In the genomic region with DNA sequence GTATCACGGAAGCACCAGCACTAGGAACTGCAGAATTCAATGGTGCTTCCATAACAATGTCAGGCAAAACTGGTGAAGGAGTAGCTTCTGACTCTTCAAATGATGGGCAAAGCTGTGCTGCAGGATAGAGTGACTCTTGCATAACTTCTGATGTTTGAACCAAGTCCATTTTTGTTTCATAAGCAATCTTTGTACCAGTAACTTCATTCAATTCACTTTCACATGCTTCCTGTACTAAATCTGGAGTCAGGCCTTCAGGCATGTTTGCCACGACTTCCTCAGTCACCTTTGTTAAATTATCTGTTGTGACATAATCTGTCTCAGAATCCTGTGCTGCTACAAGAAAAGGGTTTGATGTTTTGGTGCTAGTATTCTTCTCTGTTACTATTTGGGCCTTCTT, we compare ENCODE assay signal across 10 cellular contexts. TPM values are rescaled to one million over a fixed set of nuclear protein-coding genes. Genes with fewer than 3 reads are reported as not detected.
DNase-seq lines count a peak whose midpoint lies in the region; ATAC-seq and TF ChIP-seq lines count a peak whose summit lies in the region.
"Had no signal": no experiment of that assay in that cellular context is flagged by ENCODE, and none has a peak within 500 bp of the region (broad histone marks: within the 10 kb centered on the region; RNA-seq: fewer than 3 reads in every experiment).

No MANE protein-coding gene starts in this region.

- no peaks in the 10 kb centered on the region for H3K9me3 Mint-ChIP-seq in activated naive CD4-positive, alpha-beta T cell treated with anti-CD3 and anti-CD28 coated beads for 36 hours
- H3K9me3 Mint-ChIP-seq in activated naive CD4-positive, alpha-beta T cell treated with anti-CD3 and anti-CD28 coated beads, Interleukin-2, amount 50 U/mL, for 72 hours, result no peaks in the 10 kb centered on the region

- in situ Hi-C loops in SK-MEL-5 (cut with HindIII; ENCODE audit: low pct_unique_long_range_greater_than_20kb, low sequenced_read_pairs), result loop anchor here (25.0 kb wide), 1 partner anchor 161 kb away; no protein-coding TSS in a partner anchor

- ATAC-seq in activated naive CD4-positive, alpha-beta T cell treated with anti-CD3 and anti-CD28 coated beads, Interleukin-2, amount 50 U/mL, for 72 hours, result no peak
- ATAC-seq in HG03460 (IDR thresholded peaks at IDR 0.05; ENCODE audit: unreplicated experiment), result no peak

- H3K4me3 ChIP-seq in fibroblast of the aortic adventitia (ENCODE audit: low read depth, low read length), result no peak overlapping the region
- H3K4me3 ChIP-seq: transverse colon had no signal

- intact Hi-C loops in activated naive CD4-positive, alpha-beta T cell treated with anti-CD3 and anti-CD28 coated beads for 36 hours (cut with micrococcal nuclease), result no loop called here

- no peak for TF ChIP-seq CTCF in fibroblast of the aortic adventitia (IDR thresholded peaks at IDR 0.05; ENCODE audit: insufficient read depth, low read length)

- H3K4me1 Mint-ChIP-seq in activated naive CD4-positive, alpha-beta T cell treated with anti-CD3 and anti-CD28 coated beads for 36 hours (ENCODE audit: low read depth), result peaks cover 12% of the 10 kb centered on the region

- no peak for DNase-seq in activated naive CD4-positive, alpha-beta T cell treated with anti-CD3 and anti-CD28 coated beads for 36 hours
- no peak for DNase-seq in activated naive CD4-positive, alpha-beta T cell treated with anti-CD3 and anti-CD28 coated beads, Interleukin-2, amount 50 U/mL, for 72 hours (ENCODE audit: low spot score in 2 of 2)
- DNase-seq in SK-MEL-5 (ENCODE audit: low read depth, low spot score), result peak; percentile 66
- DNase-seq in fibroblast of the aortic adventitia (ENCODE audit: low read depth), result peak; percentile 62
- DNase-seq in superior temporal gyrus (ENCODE audit: extremely low spot score), result peak; percentile 65
- DNase-seq in GM19238 (ENCODE audit: insufficient read length, low spot score), result no peak
- no peak for DNase-seq in NCI-H146 treated with DMSO at 0.1 percent for 48 hours (lab: John Stamatoyannopoulos, UW; ENCODE audit: unreplicated experiment)
- DNase-seq: ACHN, transverse colon had no signal

- H3K27ac Mint-ChIP-seq in activated naive CD4-positive, alpha-beta T cell treated with anti-CD3 and anti-CD28 coated beads for 36 hours, result peak overlapping the region; percentile 18
- no peak overlapping the region for H3K27ac Mint-ChIP-seq in activated naive CD4-positive, alpha-beta T cell treated with anti-CD3 and anti-CD28 coated beads, Interleukin-2, amount 50 U/mL, for 72 hours

- peaks cover under 1% of the 10 kb centered on the region for H3K36me3 Mint-ChIP-seq in activated naive CD4-positive, alpha-beta T cell treated with anti-CD3 and anti-CD28 coated beads for 36 hours (ENCODE audit: low read depth)
- peaks cover 0 to 6% of the 10 kb centered on the region in 2 donors for H3K36me3 Mint-ChIP-seq in activated naive CD4-positive, alpha-beta T cell treated with anti-CD3 and anti-CD28 coated beads, Interleukin-2, amount 50 U/mL, for 72 hours

- CTCF ChIA-PET in activated naive CD4-positive, alpha-beta T cell treated with anti-CD3 and anti-CD28 coated beads for 36 hours (lab: Charles Lee), result interaction anchor here (0.5 to 3.1 kb wide), 8 partner anchors 12 to 299 kb away, joined by 3 to 17 read pairs (median 4); a partner anchor contains a TSS

- H3K4me3 Mint-ChIP-seq in activated naive CD4-positive, alpha-beta T cell treated with anti-CD3 and anti-CD28 coated beads for 36 hours, result no peak overlapping the region

- H3K27me3 Mint-ChIP-seq in activated naive CD4-positive, alpha-beta T cell treated with anti-CD3 and anti-CD28 coated beads for 36 hours (ENCODE audit: low read depth), result no peaks in the 10 kb centered on the region

RNA-seq across cellular contexts. Expression of a gene that starts 24.0 kb away (rescaled TPM):
- total RNA-seq in activated naive CD4-positive, alpha-beta T cell treated with anti-CD3 and anti-CD28 coated beads for 36 hours, result 10 to 100 TPM; 76.4 to 76.7 TPM
- total RNA-seq in activated naive CD4-positive, alpha-beta T cell treated with anti-CD3 and anti-CD28 coated beads, Interleukin-2, amount 50 U/mL, for 72 hours, result 10 to 100 TPM; 86.5 to 88.5 TPM
- total RNA-seq in SK-MEL-5 (2014; rRNA removed; shearing (Covaris generic)), result 117 and 120 TPM in 2 replicates
- 274 and 292 TPM in 2 replicates for polyA plus RNA-seq in SK-MEL-5 (2015; cell fraction: cytosol; rRNA removed)
- polyA plus RNA-seq in SK-MEL-5 (2015; cell fraction: nucleus; rRNA removed), result 85.9 and 130 TPM in 2 replicates
- 357 and 1,117 TPM in 2 replicates for total RNA-seq in fibroblast of the aortic adventitia (ENCODE audit: low replicate concordance)

Comparison
In these comparisons a context has a peak if more than half of its experiments do, and no peak if none do; other contexts are left out.
1. DNase-seq: peak in SK-MEL-5 (single experiment), fibroblast of the aortic adventitia (single experiment) and superior temporal gyrus (single experiment); none in activated naive CD4-positive, alpha-beta T cell treated with anti-CD3 and anti-CD28 coated beads for 36 hours (single experiment), activated naive CD4-positive, alpha-beta T cell treated with anti-CD3 and anti-CD28 coated beads, Interleukin-2, amount 50 U/mL, for 72 hours (0 of 2), GM19238 (single experiment) and NCI-H146 treated with DMSO at 0.1 percent for 48 hours (single experiment).